Comparison of ENCODE assay signal across 31 cellular contexts in the genomic region with DNA sequence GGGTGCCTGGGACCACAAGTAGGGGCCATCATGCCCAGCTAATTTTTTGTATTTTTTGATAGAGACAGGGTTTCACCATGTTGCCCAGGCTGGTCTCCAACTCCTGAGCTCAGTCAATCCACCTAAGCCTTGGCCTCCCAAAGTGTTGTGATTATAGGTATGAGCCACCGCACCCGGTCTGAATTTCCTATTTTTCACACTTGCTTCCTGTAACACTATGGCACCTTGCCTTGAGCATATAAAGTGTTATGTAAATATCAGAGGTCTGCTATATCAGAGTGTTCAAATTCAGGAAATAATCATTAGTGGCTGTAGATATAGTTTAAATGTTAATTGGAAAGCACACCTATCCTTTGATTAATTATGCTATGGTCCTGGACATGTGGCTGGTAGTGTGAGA.
"Had no signal": no experiment of that assay in that cellular context is flagged by ENCODE, and none has a peak within 500 bp of the region (broad histone marks: within the 10 kb centered on the region; RNA-seq: fewer than 3 reads in every experiment).

No MANE protein-coding gene starts in this region.

- DNase-seq: activated B cell treated with CpG ODN at 0.5 μM for 24 hours; activated CD4-positive, alpha-beta memory T cell treated with anti-CD3 and anti-CD28 coated beads, Interleukin-2, amount 10 ng/mL, durations not matched to agents 7 days and 5 days; activated CD4-positive, alpha-beta T cell treated with anti-CD3 and anti-CD28 coated beads for 36 hours; activated CD4-positive, alpha-beta T cell treated with anti-CD3 and anti-CD28 coated beads for 48 hours; activated CD4-positive, alpha-beta T cell treated with anti-CD3 and anti-CD28 coated beads, Interleukin-2, amount 10 ng/mL, durations not matched to agents 7 days and 5 days; activated CD4-positive, alpha-beta T cell treated with anti-CD3 and anti-CD28 coated beads, Interleukin-2, amount 50 U/mL, for 48 hours; activated CD4-positive, CD25-positive, alpha-beta regulatory T cell treated with anti-CD3 and anti-CD28 coated beads, Interleukin-2, amount 50 U/mL, for 72 hours; activated CD8-positive, alpha-beta memory T cell treated with anti-CD3 and anti-CD28 coated beads for 24 hours; activated CD8-positive, alpha-beta memory T cell treated with anti-CD3 and anti-CD28 coated beads, Interleukin-2, amount 10 ng/mL, durations not matched to agents 7 days and 5 days; activated CD8-positive, alpha-beta memory T cell treated with anti-CD3 and anti-CD28 coated beads, Interleukin-2, amount 50 U/mL, for 48 hours; activated CD8-positive, alpha-beta T cell treated with anti-CD3 and anti-CD28 coated beads, Interleukin-2, amount 10 ng/mL, durations not matched to agents 7 days and 5 days; activated effector memory CD4-positive, alpha-beta T cell treated with Interleukin-2 at 50 U/mL for 16 hours; activated gamma-delta T cell; activated naive CD4-positive, alpha-beta T cell treated with anti-CD3 and anti-CD28 coated beads, Interleukin-2, amount 10 ng/mL, durations not matched to agents 7 days and 5 days; activated naive CD4-positive, alpha-beta T cell treated with Interleukin-2 at 50 U/mL for 16 hours; activated naive CD8-positive, alpha-beta T cell treated with anti-CD3 and anti-CD28 coated beads, Interleukin-2, amount 10 ng/mL, durations not matched to agents 7 days and 5 days; activated naive CD8-positive, alpha-beta T cell treated with anti-CD3 and anti-CD28 coated beads, Interleukin-2, amount 50 U/mL, for 24 hours; activated T-cell treated with anti-CD3 and anti-CD28 coated beads, Interleukin-2, amount 50 U/mL, for 24 hours; activated T-cell treated with anti-CD3 and anti-CD28 coated beads, Interleukin-2, amount 50 U/mL, for 48 hours; amygdala; anterior cingulate cortex; body of pancreas; brain microvascular endothelial cell; central memory CD4-positive, alpha-beta T cell; T-helper 1 cell; T-helper 2 cell; T-helper 9 cell had no signal

- H3K4me3 ChIP-seq: body of pancreas, breast epithelium had no signal

- H3K27ac ChIP-seq: body of pancreas, brain microvascular endothelial cell, breast epithelium, VCaP had no signal

- H3K9me3 ChIP-seq: body of pancreas, breast epithelium had no signal

- ATAC-seq: activated CD4-positive, alpha-beta T cell treated with anti-CD3 and anti-CD28 coated beads for 36 hours; activated CD8-positive, alpha-beta memory T cell treated with anti-CD3 and anti-CD28 coated beads, Interleukin-2, amount 10 ng/mL, durations not matched to agents 7 days and 5 days; activated CD8-positive, alpha-beta T cell treated with anti-CD3 and anti-CD28 coated beads, Interleukin-2, amount 10 ng/mL, durations not matched to agents 7 days and 5 days; activated naive CD8-positive, alpha-beta T cell treated with anti-CD3 and anti-CD28 coated beads, Interleukin-2, amount 50 U/mL, for 24 hours; body of pancreas had no signal

- FAIRE-seq: astrocyte, TTC549 had no signal

- H3K36me3 ChIP-seq: brain microvascular endothelial cell, breast epithelium had no signal

- H3K4me1 ChIP-seq: body of pancreas, breast epithelium had no signal

- H3K27me3 ChIP-seq: body of pancreas had no signal
